Comparison of ENCODE assay signal across 8 cellular contexts in genomic region chr11:100994966-100995365, GRCh38.
"Had no signal": no experiment of that assay in that cellular context is flagged by ENCODE, and none has a peak within 500 bp of the region (broad histone marks: within the 10 kb centered on the region; RNA-seq: fewer than 3 reads in every experiment).

No MANE protein-coding gene starts in this region.

- FAIRE-seq: H1, H54, HepG2 had no signal

- DNase-seq: H9, HCEC 1CT, KBM-7 had no signal

- H3K27ac ChIP-seq: HL-60 had no signal

- H3K4me3 ChIP-seq: GM23338 had no signal
